29 cellular contexts compared by ENCODE assay signal in the genomic region with DNA sequence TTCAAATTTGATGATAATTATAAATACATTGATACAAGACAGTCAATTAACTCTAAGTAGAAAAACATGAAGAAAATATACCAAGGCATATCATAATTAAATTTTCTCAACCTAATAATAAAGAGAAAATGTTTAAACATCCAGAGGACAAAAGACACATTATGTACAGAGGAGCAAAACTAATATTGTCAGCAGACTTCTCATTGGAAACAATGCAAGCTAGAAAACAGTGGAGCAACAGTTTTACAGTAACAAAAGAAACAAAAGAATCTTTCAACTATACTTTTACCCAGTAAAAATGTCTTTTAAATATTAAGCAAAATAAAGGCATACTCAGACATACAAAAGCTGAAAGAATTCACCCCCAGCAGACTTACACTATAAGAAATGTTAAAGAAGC.
"Had no signal": no experiment of that assay in that cellular context is flagged by ENCODE, and none has a peak within 500 bp of the region (broad histone marks: within the 10 kb centered on the region; RNA-seq: fewer than 3 reads in every experiment).

No MANE protein-coding gene starts in this region.

- H3K27ac Mint-ChIP-seq: stimulated activated effector memory CD8-positive, alpha-beta T cell treated with anti-CD3 and anti-CD28 coated beads, Interleukin-12 subunit alpha, Interleukin-12 subunit beta, amount 100 ng/mL, for 72 hours; stimulated activated memory B cell treated with anti-CD40 and anti-IgM and Interleukin-4, amounts not matched to agents 10 μg/mL and 1 μg/mL and 100 μg/mL, for 72 hours; stimulated activated naive B cell treated with anti-CD40 and anti-IgM and Interleukin-4, amounts not matched to agents 10 μg/mL and 1 μg/mL and 100 μg/mL, for 72 hours; stimulated activated naive CD8-positive, alpha-beta T cell treated with anti-CD3 and anti-CD28 coated beads, Interleukin-15, amount 100 ng/mL, for 72 hours; stimulated activated naive CD8-positive, alpha-beta T cell treated with anti-CD3 and anti-CD28 coated beads, Interleukin-15, Interleukin-2, amounts not matched to agents 100 ng/mL and 50 ng/mL, for 24 hours; type B pancreatic cell had no signal

- ATAC-seq: stimulated activated effector memory CD8-positive, alpha-beta T cell treated with anti-CD3 and anti-CD28 coated beads, Interleukin-12 subunit alpha, Interleukin-12 subunit beta, amount 100 ng/mL, for 72 hours; stimulated activated memory B cell treated with anti-CD40 and anti-IgM and Interleukin-4, amounts not matched to agents 10 μg/mL and 1 μg/mL and 100 μg/mL, for 72 hours; stimulated activated naive B cell treated with anti-CD40 and anti-IgM and Interleukin-4, amounts not matched to agents 10 μg/mL and 1 μg/mL and 100 μg/mL, for 72 hours; stimulated activated naive CD8-positive, alpha-beta T cell treated with anti-CD3 and anti-CD28 coated beads, Interleukin-15, amount 100 ng/mL, for 72 hours; stimulated activated naive CD8-positive, alpha-beta T cell treated with anti-CD3 and anti-CD28 coated beads, Interleukin-15, Interleukin-2, amounts not matched to agents 100 U/mL and 50 U/mL, for 24 hours; upper lobe of right lung had no signal

- H3K4me3 Mint-ChIP-seq: stimulated activated effector memory CD8-positive, alpha-beta T cell treated with anti-CD3 and anti-CD28 coated beads, Interleukin-12 subunit alpha, Interleukin-12 subunit beta, amount 100 ng/mL, for 72 hours; stimulated activated memory B cell treated with anti-CD40 and anti-IgM and Interleukin-4, amounts not matched to agents 10 μg/mL and 1 μg/mL and 100 μg/mL, for 72 hours; stimulated activated naive B cell treated with anti-CD40 and anti-IgM and Interleukin-4, amounts not matched to agents 10 μg/mL and 1 μg/mL and 100 μg/mL, for 72 hours; stimulated activated naive CD8-positive, alpha-beta T cell treated with anti-CD3 and anti-CD28 coated beads, Interleukin-15, amount 100 ng/mL, for 72 hours; stimulated activated naive CD8-positive, alpha-beta T cell treated with anti-CD3 and anti-CD28 coated beads, Interleukin-15, Interleukin-2, amounts not matched to agents 100 ng/mL and 50 ng/mL, for 24 hours; type B pancreatic cell had no signal

- H3K4me3 ChIP-seq: stomach, suprapubic skin, testis, thoracic aorta, thyroid gland, tibial artery, tibial nerve, transverse colon, upper lobe of left lung, upper lobe of right lung, uterus, vagina had no signal

- H3K4me1 Mint-ChIP-seq: stimulated activated effector memory CD8-positive, alpha-beta T cell treated with anti-CD3 and anti-CD28 coated beads, Interleukin-12 subunit alpha, Interleukin-12 subunit beta, amount 100 ng/mL, for 72 hours; stimulated activated memory B cell treated with anti-CD40 and anti-IgM and Interleukin-4, amounts not matched to agents 10 μg/mL and 1 μg/mL and 100 μg/mL, for 72 hours; stimulated activated naive B cell treated with anti-CD40 and anti-IgM and Interleukin-4, amounts not matched to agents 10 μg/mL and 1 μg/mL and 100 μg/mL, for 72 hours; stimulated activated naive CD8-positive, alpha-beta T cell treated with anti-CD3 and anti-CD28 coated beads, Interleukin-15, amount 100 ng/mL, for 72 hours had no signal

- H3K4me1 ChIP-seq: stomach, suprapubic skin, testis, thyroid gland, tibial artery, tibial nerve, transverse colon, upper lobe of left lung, upper lobe of right lung, uterus, vagina had no signal

- H3K36me3 ChIP-seq: stomach, suprapubic skin, thoracic aorta, thyroid gland, tibial artery, tibial nerve, transverse colon, upper lobe of left lung, upper lobe of right lung, uterus, vagina had no signal

- H3K27me3 ChIP-seq: stomach, suprapubic skin, testis, thyroid gland, tibial artery, tibial nerve, transverse colon, upper lobe of left lung, upper lobe of right lung, uterus, vagina had no signal

- DNase-seq: stimulated activated CD4-positive, alpha-beta T cell treated with anti-CD3 and anti-CD28 coated beads, Interleukin-2, amount 100 ng/mL, for 48 hours; stimulated activated CD4-positive, alpha-beta T cell treated with anti-CD3 and anti-CD28 coated beads, Interleukin-4, amount 100 ng/mL, for 1 hour; stimulated activated CD4-positive, alpha-beta T cell treated with anti-CD3 and anti-CD28 coated beads, Interleukin-4, amount 100 ng/mL, for 24 hours; stimulated activated CD4-positive, alpha-beta T cell treated with anti-CD3 and anti-CD28 coated beads, Interleukin-4, amount 100 ng/mL, for 4 hours; stimulated activated CD8-positive, alpha-beta memory T cell treated with anti-CD3 and anti-CD28 coated beads, Interleukin-4, amount 100 ng/mL, for 48 hours; stimulated activated naive B cell treated with anti-CD40 and anti-IgM and Interleukin-4, amounts not matched to agents 10 μg/mL and 1 μg/mL and 100 μg/mL, for 72 hours; stimulated activated naive CD4-positive, alpha-beta T cell; stimulated activated naive CD4-positive, alpha-beta T cell treated with Interleukin-2 at 50 U/mL for 16 hours; stimulated activated naive CD8-positive, alpha-beta T cell treated with anti-CD3 and anti-CD28 coated beads, Interleukin-15, amount 100 ng/mL, for 72 hours; stimulated activated naive CD8-positive, alpha-beta T cell treated with anti-CD3 and anti-CD28 coated beads, Interleukin-15, Interleukin-2, amounts not matched to agents 100 U/mL and 50 U/mL, for 24 hours; stomach; substantia nigra; testis; thyroid gland; tibial artery; transverse colon; trophoblast cell; upper lobe of left lung; upper lobe of right lung; uterus had no signal

- H3K27me3 Mint-ChIP-seq: type B pancreatic cell had no signal

- H3K9me3 ChIP-seq: suprapubic skin, testis, thoracic aorta, thyroid gland, upper lobe of left lung, upper lobe of right lung, uterus, vagina had no signal

- H3K36me3 Mint-ChIP-seq: stimulated activated effector memory CD8-positive, alpha-beta T cell treated with anti-CD3 and anti-CD28 coated beads, Interleukin-12 subunit alpha, Interleukin-12 subunit beta, amount 100 ng/mL, for 72 hours; stimulated activated memory B cell treated with anti-CD40 and anti-IgM and Interleukin-4, amounts not matched to agents 10 μg/mL and 1 μg/mL and 100 μg/mL, for 72 hours; type B pancreatic cell had no signal

- FAIRE-seq: urothelium cell line had no signal

- H3K9me3 Mint-ChIP-seq: stimulated activated effector memory CD8-positive, alpha-beta T cell treated with anti-CD3 and anti-CD28 coated beads, Interleukin-12 subunit alpha, Interleukin-12 subunit beta, amount 100 ng/mL, for 72 hours; stimulated activated naive CD8-positive, alpha-beta T cell treated with anti-CD3 and anti-CD28 coated beads, Interleukin-15, Interleukin-2, amounts not matched to agents 100 ng/mL and 50 ng/mL, for 24 hours; type B pancreatic cell had no signal

- H3K27ac ChIP-seq: stomach, suprapubic skin, testis, thoracic aorta, thyroid gland, tibial artery, tibial nerve, transverse colon, upper lobe of left lung, upper lobe of right lung, uterus, vagina had no signal
